In the genomic region with DNA sequence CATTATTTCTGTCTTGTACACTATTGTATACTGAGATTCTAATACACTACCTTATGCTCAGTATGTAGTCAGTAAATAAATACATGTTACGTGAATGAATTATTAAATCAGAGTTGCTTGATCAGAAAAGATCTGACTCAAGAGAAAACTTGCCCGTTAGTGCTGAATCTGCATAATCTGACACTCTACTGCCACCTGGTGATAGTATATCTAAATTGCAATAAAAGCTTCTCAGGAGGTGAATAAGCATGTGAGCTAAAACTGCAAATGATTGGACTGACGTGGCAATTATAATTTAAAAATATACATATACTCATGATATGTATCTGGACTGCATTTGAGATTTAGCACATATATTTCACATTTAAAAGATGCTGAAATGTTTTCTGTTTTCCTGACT, we compare ENCODE assay signal across 10 cellular contexts.
DNase-seq lines count a peak whose midpoint lies in the region; ATAC-seq, FAIRE-seq and TF ChIP-seq lines count a peak whose summit lies in the region.
"Had no signal": no experiment of that assay in that cellular context is flagged by ENCODE, and none has a peak within 500 bp of the region (broad histone marks: within the 10 kb centered on the region; RNA-seq: fewer than 3 reads in every experiment).

No MANE protein-coding gene starts in this region.

- no peak for ATAC-seq in GM19035 (IDR thresholded peaks at IDR 0.05; ENCODE audit: unreplicated experiment)

- peak; percentile 69 for FAIRE-seq in RCC 7860 (lab: Jason Lieb, UNC)

- DNase-seq in CD1c-positive myeloid dendritic cell (ENCODE audit: extremely low spot score) (peak; percentile 18), HFF-Myc (ENCODE audit: extremely low read depth, low read depth) (peak; percentile 20), RCC 7860 (ENCODE audit: low spot score) (peak; percentile 54), germinal center (ENCODE audit: low spot score) (peak; percentile 17), Ammon's horn (ENCODE audit: low spot score) (no peak), NCI-H2029 treated with DMSO at 0.1 percent for 48 hours (lab: John Stamatoyannopoulos, UW) (no peak)
- no peak for DNase-seq in activated naive CD8-positive, alpha-beta T cell treated with anti-CD3 and anti-CD28 coated beads for 36 hours
- DNase-seq: activated CD4-positive, alpha-beta T cell treated with anti-CD3 and anti-CD28 coated beads for 48 hours; NCI-H1105 treated with DMSO at 0.1 percent for 48 hours had no signal

- H3K9me3 Mint-ChIP-seq in activated naive CD8-positive, alpha-beta T cell treated with anti-CD3 and anti-CD28 coated beads for 36 hours: peaks cover 1% of the 10 kb centered on the region

- TF ChIP-seq CTCF in HFF-Myc (IDR thresholded peaks at IDR 0.05; ENCODE audit: low read depth, low read length, missing control alignments): peak; percentile 48

- H3K4me3 Mint-ChIP-seq in activated naive CD8-positive, alpha-beta T cell treated with anti-CD3 and anti-CD28 coated beads for 36 hours: no peak overlapping the region

- H3K36me3 Mint-ChIP-seq in activated naive CD8-positive, alpha-beta T cell treated with anti-CD3 and anti-CD28 coated beads for 36 hours: peaks cover 17% of the 10 kb centered on the region

- H3K27ac Mint-ChIP-seq in activated naive CD8-positive, alpha-beta T cell treated with anti-CD3 and anti-CD28 coated beads for 36 hours: no peak overlapping the region

- no peaks in the 10 kb centered on the region for H3K27me3 Mint-ChIP-seq in activated naive CD8-positive, alpha-beta T cell treated with anti-CD3 and anti-CD28 coated beads for 36 hours

- H3K4me3 ChIP-seq in HFF-Myc (replicated peaks; ENCODE audit: low read depth, low read length): no peak overlapping the region

- H3K4me1 Mint-ChIP-seq in activated naive CD8-positive, alpha-beta T cell treated with anti-CD3 and anti-CD28 coated beads for 36 hours: peaks cover 5% of the 10 kb centered on the region

Comparison
In these comparisons a context has a peak if more than half of its experiments do, and no peak if none do; other contexts are left out.
1. DNase-seq: peak in CD1c-positive myeloid dendritic cell (single experiment), HFF-Myc (single experiment), RCC 7860 (single experiment) and germinal center (single experiment); none in activated naive CD8-positive, alpha-beta T cell treated with anti-CD3 and anti-CD28 coated beads for 36 hours (single experiment), Ammon's horn (single experiment) and NCI-H2029 treated with DMSO at 0.1 percent for 48 hours (single experiment).